19 cellular contexts compared by ENCODE assay signal in genomic region chr6:4480788-4481725, GRCh38.
"Had no signal": no experiment of that assay in that cellular context is flagged by ENCODE, and none has a peak within 500 bp of the region (broad histone marks: within the 10 kb centered on the region; RNA-seq: fewer than 3 reads in every experiment).

No MANE protein-coding gene starts in this region.

- H3K27ac Mint-ChIP-seq: activated CD4-positive, alpha-beta T cell treated with anti-CD3 and anti-CD28 coated beads for 36 hours; activated naive CD4-positive, alpha-beta T cell treated with anti-CD3 and anti-CD28 coated beads, Interleukin-2, amount 50 U/mL, for 72 hours; dendritic cell treated with granulocyte-macrophage colony-stimulating factor and Interleukin-4, amounts not matched to agents 40 ng/mL and 50 ng/mL, for 4 days; stimulated activated memory B cell treated with anti-CD40 and anti-IgM and Interleukin-4, amounts not matched to agents 10 μg/mL and 1 μg/mL and 100 μg/mL, for 72 hours had no signal

- ATAC-seq: activated CD4-positive, alpha-beta T cell treated with anti-CD3 and anti-CD28 coated beads for 36 hours; activated naive CD4-positive, alpha-beta T cell treated with anti-CD3 and anti-CD28 coated beads, Interleukin-2, amount 50 U/mL, for 72 hours; left lung; mucosa of descending colon; stimulated activated memory B cell treated with anti-CD40 and anti-IgM and Interleukin-4, amounts not matched to agents 10 μg/mL and 1 μg/mL and 100 μg/mL, for 72 hours had no signal

- DNase-seq: activated CD4-positive, alpha-beta T cell treated with anti-CD3 and anti-CD28 coated beads for 36 hours; activated CD4-positive, alpha-beta T cell treated with anti-CD3 and anti-CD28 coated beads, Interleukin-2, amount 50 U/mL, for 48 hours; activated gamma-delta T cell treated with Interleukin-2 at 50 U/mL for 16 hours; amniotic stem cell; effector CD8-positive, alpha-beta T cell; hippocampal formation; kidney; left lung; mammary epithelial cell; mucosa of descending colon; naive B cell; spleen; stimulated activated CD4-positive, alpha-beta T cell treated with anti-CD3 and anti-CD28 coated beads, Interleukin-4, amount 100 ng/mL, for 4 hours had no signal

- H3K4me3 ChIP-seq: esophagus muscularis mucosa, left lung, mucosa of descending colon, spleen, thoracic aorta had no signal

- H3K4me3 Mint-ChIP-seq: activated CD4-positive, alpha-beta T cell treated with anti-CD3 and anti-CD28 coated beads for 36 hours; dendritic cell treated with granulocyte-macrophage colony-stimulating factor and Interleukin-4, amounts not matched to agents 40 ng/mL and 50 ng/mL, for 4 days; naive B cell; stimulated activated memory B cell treated with anti-CD40 and anti-IgM and Interleukin-4, amounts not matched to agents 10 μg/mL and 1 μg/mL and 100 μg/mL, for 72 hours had no signal

- H3K4me1 ChIP-seq: esophagus muscularis mucosa, left lung, spleen had no signal

- H3K27ac ChIP-seq: esophagus muscularis mucosa, left lung, neutrophil, spleen, thoracic aorta had no signal

- H3K36me3 Mint-ChIP-seq: activated naive CD4-positive, alpha-beta T cell treated with anti-CD3 and anti-CD28 coated beads, Interleukin-2, amount 50 U/mL, for 72 hours; stimulated activated memory B cell treated with anti-CD40 and anti-IgM and Interleukin-4, amounts not matched to agents 10 μg/mL and 1 μg/mL and 100 μg/mL, for 72 hours had no signal

- H3K9me3 Mint-ChIP-seq: activated naive CD4-positive, alpha-beta T cell treated with anti-CD3 and anti-CD28 coated beads, Interleukin-2, amount 50 U/mL, for 72 hours; stimulated activated memory B cell treated with anti-CD40 and anti-IgM and Interleukin-4, amounts not matched to agents 10 μg/mL and 1 μg/mL and 100 μg/mL, for 72 hours had no signal

- H3K36me3 ChIP-seq: esophagus muscularis mucosa, left lung, neutrophil, spleen, thoracic aorta had no signal

- H3K27me3 ChIP-seq: esophagus muscularis mucosa, left lung, neutrophil had no signal

- H3K9me3 ChIP-seq: mucosa of descending colon, neutrophil, thoracic aorta had no signal

- H3K27me3 Mint-ChIP-seq: dendritic cell treated with granulocyte-macrophage colony-stimulating factor and Interleukin-4, amounts not matched to agents 40 ng/mL and 50 ng/mL, for 4 days had no signal

- H3K4me1 Mint-ChIP-seq: activated CD4-positive, alpha-beta T cell treated with anti-CD3 and anti-CD28 coated beads for 36 hours; naive B cell; stimulated activated memory B cell treated with anti-CD40 and anti-IgM and Interleukin-4, amounts not matched to agents 10 μg/mL and 1 μg/mL and 100 μg/mL, for 72 hours had no signal
